In the genomic region with DNA sequence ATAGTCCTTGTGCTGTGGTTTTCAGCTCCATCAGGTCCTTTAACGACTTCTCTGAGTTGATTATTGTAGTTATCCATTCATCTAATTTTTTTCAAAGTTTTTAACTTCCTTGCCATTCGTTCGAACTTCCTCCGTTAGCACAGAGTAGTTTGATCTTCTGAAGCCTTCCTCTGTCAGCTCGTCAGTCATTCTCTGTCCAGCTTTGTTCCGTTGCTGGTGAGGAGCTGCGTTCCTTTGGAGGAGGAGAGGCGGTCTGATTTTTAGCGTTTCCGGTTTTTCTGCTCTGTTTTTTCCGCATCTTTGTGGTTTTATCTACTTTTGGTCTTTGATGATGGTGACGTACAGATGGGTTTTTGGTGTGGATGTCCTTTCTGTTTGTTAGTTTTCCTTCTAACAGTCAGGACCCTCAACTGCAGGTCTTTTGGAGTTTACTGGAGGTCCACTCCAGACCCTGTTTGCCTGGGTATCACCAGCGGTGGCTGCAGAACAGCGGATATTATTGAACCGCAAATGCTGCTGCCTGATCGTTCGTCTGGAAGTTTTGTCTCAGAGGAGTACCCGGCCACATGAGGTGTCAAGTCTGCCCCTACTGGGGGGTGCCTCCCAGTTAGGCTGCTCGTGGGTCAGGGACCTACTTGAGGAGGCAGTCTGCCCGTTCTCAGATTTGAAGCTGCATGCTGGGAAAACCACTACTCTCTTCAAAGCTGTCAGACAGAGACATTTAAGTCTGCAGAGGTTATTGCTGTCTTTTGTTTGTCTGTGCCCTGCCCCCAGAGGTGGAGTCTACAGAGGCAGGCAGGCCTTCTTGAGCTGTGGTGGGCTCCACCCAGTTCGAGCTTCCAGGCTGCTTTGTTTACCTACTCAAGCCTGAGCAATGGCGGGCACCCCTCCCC, we compare ENCODE assay signal across 7 cellular contexts.
DNase-seq lines count a peak whose midpoint lies in the region; ATAC-seq and TF ChIP-seq lines count a peak whose summit lies in the region.
"Not testable (repeated sequence)": the region's sequence is repeated elsewhere in the genome, so short reads cannot be mapped to it uniquely, and the experiment has no call there.

No MANE protein-coding gene starts in this region.

- H3K36me3 Mint-ChIP-seq in CD8-positive, alpha-beta T cell = peaks cover 87% of the 10 kb centered on the region
- H3K36me3 Mint-ChIP-seq in activated CD4-positive, alpha-beta memory T cell treated with anti-CD3 and anti-CD28 coated beads for 36 hours = peaks cover 46% of the 10 kb centered on the region
- peaks cover 47% of the 10 kb centered on the region for H3K36me3 Mint-ChIP-seq in activated T-helper 1 cell treated with anti-CD3 and anti-CD28 coated beads, Interleukin-12 subunit alpha, Interleukin-12 subunit beta, Interleukin-2, Interleukin-4 antibody, amounts not matched to agents 30 ng/mL and 10 ng/mL and 1 ng/mL, durations not matched to agents 14 hours and 24 hours and 36 hours (ENCODE audit: low read depth)
- H3K36me3 Mint-ChIP-seq in activated naive CD4-positive, alpha-beta T cell treated with anti-CD3 and anti-CD28 coated beads, Interleukin-2, amount 50 U/mL, for 24 hours = peaks cover 46% of the 10 kb centered on the region
- not testable (repeated sequence) for H3K36me3 Mint-ChIP-seq in natural killer cell

- H3K27me3 Mint-ChIP-seq in CD8-positive, alpha-beta T cell (ENCODE audit: low read depth); activated CD4-positive, alpha-beta memory T cell treated with anti-CD3 and anti-CD28 coated beads for 36 hours; activated T-helper 1 cell treated with anti-CD3 and anti-CD28 coated beads, Interleukin-12 subunit alpha, Interleukin-12 subunit beta, Interleukin-2, Interleukin-4 antibody, amounts not matched to agents 30 ng/mL and 10 ng/mL and 1 ng/mL, durations not matched to agents 14 hours and 24 hours and 36 hours (ENCODE audit: insufficient read depth); activated naive CD4-positive, alpha-beta T cell treated with anti-CD3 and anti-CD28 coated beads, Interleukin-2, amount 50 U/mL, for 24 hours; natural killer cell (ENCODE audit: low read depth in 2 of 2): not testable (repeated sequence)

- peaks cover 86% of the 10 kb centered on the region for H3K4me1 Mint-ChIP-seq in CD8-positive, alpha-beta T cell (ENCODE audit: low read depth)
- H3K4me1 Mint-ChIP-seq in activated CD4-positive, alpha-beta memory T cell treated with anti-CD3 and anti-CD28 coated beads for 36 hours (ENCODE audit: low read depth) = peaks cover 85% of the 10 kb centered on the region
- H3K4me1 Mint-ChIP-seq in activated T-helper 1 cell treated with anti-CD3 and anti-CD28 coated beads, Interleukin-12 subunit alpha, Interleukin-12 subunit beta, Interleukin-2, Interleukin-4 antibody, amounts not matched to agents 30 ng/mL and 10 ng/mL and 1 ng/mL, durations not matched to agents 14 hours and 24 hours and 36 hours (ENCODE audit: low read depth) = peaks cover 64% of the 10 kb centered on the region
- H3K4me1 Mint-ChIP-seq in activated naive CD4-positive, alpha-beta T cell treated with anti-CD3 and anti-CD28 coated beads, Interleukin-2, amount 50 U/mL, for 24 hours = peaks cover 92% of the 10 kb centered on the region
- H3K4me1 Mint-ChIP-seq in natural killer cell = peaks cover 74 to 90% of the 10 kb centered on the region in 2 donors

- not testable (repeated sequence) for H3K36me3 ChIP-seq in CD8-positive, alpha-beta T cell (ENCODE audit: insufficient read depth, low read length)
- peaks cover 10% of the 10 kb centered on the region for H3K36me3 ChIP-seq in effector memory CD4-positive, alpha-beta T cell (ENCODE audit: control insufficient read depth, insufficient read depth, low read length)

- not testable (repeated sequence) for H3K4me3 ChIP-seq in CD8-positive, alpha-beta T cell (ENCODE audit: low read depth, low read length); effector memory CD4-positive, alpha-beta T cell (ENCODE audit: insufficient read depth, low read depth, low read length, poor library complexity, severe bottlenecking)

- H3K4me1 ChIP-seq in CD8-positive, alpha-beta T cell (ENCODE audit: insufficient read depth, low read length) = peaks cover 39% of the 10 kb centered on the region
- peaks cover 11% of the 10 kb centered on the region for H3K4me1 ChIP-seq in effector memory CD4-positive, alpha-beta T cell (ENCODE audit: control insufficient read depth, insufficient read depth, low read length, poor library complexity, severe bottlenecking)

- H3K9me3 Mint-ChIP-seq in CD8-positive, alpha-beta T cell; activated T-helper 1 cell treated with anti-CD3 and anti-CD28 coated beads, Interleukin-12 subunit alpha, Interleukin-12 subunit beta, Interleukin-2, Interleukin-4 antibody, amounts not matched to agents 30 ng/mL and 10 ng/mL and 1 ng/mL, durations not matched to agents 14 hours and 24 hours and 36 hours; activated naive CD4-positive, alpha-beta T cell treated with anti-CD3 and anti-CD28 coated beads, Interleukin-2, amount 50 U/mL, for 24 hours; natural killer cell: not testable (repeated sequence)
- peaks cover 15% of the 10 kb centered on the region for H3K9me3 Mint-ChIP-seq in activated CD4-positive, alpha-beta memory T cell treated with anti-CD3 and anti-CD28 coated beads for 36 hours

- peak in 3 of 7 experiments; percentile 12 to 48 (median 40) for DNase-seq in CD8-positive, alpha-beta T cell
- peak in 3 of 5 experiments; percentile 36 to 64 (median 57) for DNase-seq in T-helper 2 cell
- DNase-seq in activated CD4-positive, alpha-beta memory T cell treated with anti-CD3 and anti-CD28 coated beads for 36 hours = peak; percentile 51
- not testable (repeated sequence) for DNase-seq in activated T-helper 1 cell treated with anti-CD3 and anti-CD28 coated beads, Interleukin-12 subunit alpha, Interleukin-12 subunit beta, Interleukin-2, Interleukin-4 antibody, amounts not matched to agents 30 ng/mL and 10 ng/mL and 1 ng/mL, durations not matched to agents 14 hours and 24 hours and 36 hours (ENCODE audit: low spot score); natural killer cell
- peak; percentile 45 to 57 (median 53) for DNase-seq in effector memory CD4-positive, alpha-beta T cell

- intact Hi-C loops in CD8-positive, alpha-beta T cell (cut with DNase I, micrococcal nuclease); activated T-helper 1 cell treated with anti-CD3 and anti-CD28 coated beads, Interleukin-12 subunit alpha, Interleukin-12 subunit beta, Interleukin-2, Interleukin-4 antibody, amounts not matched to agents 30 ng/mL and 10 ng/mL and 1 ng/mL, durations not matched to agents 14 hours and 24 hours and 36 hours (cut with micrococcal nuclease); natural killer cell (cut with micrococcal nuclease): not testable (repeated sequence)
- intact Hi-C loops in activated CD4-positive, alpha-beta memory T cell treated with anti-CD3 and anti-CD28 coated beads for 36 hours (cut with micrococcal nuclease) = loop anchor here (2.0 kb wide), 1 partner anchor 42 kb away; no protein-coding TSS in a partner anchor

- peak overlapping the region; percentile 60 for H3K27ac Mint-ChIP-seq in CD8-positive, alpha-beta T cell
- peak overlapping the region; percentile 85 for H3K27ac Mint-ChIP-seq in activated CD4-positive, alpha-beta memory T cell treated with anti-CD3 and anti-CD28 coated beads for 36 hours
- peak overlapping the region; percentile 81 for H3K27ac Mint-ChIP-seq in activated T-helper 1 cell treated with anti-CD3 and anti-CD28 coated beads, Interleukin-12 subunit alpha, Interleukin-12 subunit beta, Interleukin-2, Interleukin-4 antibody, amounts not matched to agents 30 ng/mL and 10 ng/mL and 1 ng/mL, durations not matched to agents 14 hours and 24 hours and 36 hours
- peak overlapping the region; percentile 30 for H3K27ac Mint-ChIP-seq in activated naive CD4-positive, alpha-beta T cell treated with anti-CD3 and anti-CD28 coated beads, Interleukin-2, amount 50 U/mL, for 24 hours
- peak overlapping the region; percentile 66 to 78 for H3K27ac Mint-ChIP-seq in natural killer cell

- POLR2A ChIA-PET in CD8-positive, alpha-beta T cell (lab: Charles Lee) = interaction anchor here (0.8 to 0.9 kb wide), 2 partner anchors 44 to 70 kb away, joined by 3 read pairs; no protein-coding TSS in a partner anchor
- POLR2A ChIA-PET in activated CD4-positive, alpha-beta memory T cell treated with anti-CD3 and anti-CD28 coated beads for 36 hours (lab: Charles Lee) = not testable (repeated sequence)

- CTCF ChIA-PET in CD8-positive, alpha-beta T cell (lab: Charles Lee) = not testable (repeated sequence)
- CTCF ChIA-PET in activated CD4-positive, alpha-beta memory T cell treated with anti-CD3 and anti-CD28 coated beads for 36 hours (lab: Charles Lee) = interaction anchor here (1.1 kb wide), 1 partner anchor 12 kb away, joined by 3 read pairs; no protein-coding TSS in a partner anchor

- not testable (repeated sequence) for H3K9me3 ChIP-seq in CD8-positive, alpha-beta T cell (ENCODE audit: low read length); effector memory CD4-positive, alpha-beta T cell (ENCODE audit: control insufficient read depth, low read length)

- not testable (repeated sequence) for H3K27me3 ChIP-seq in CD8-positive, alpha-beta T cell (ENCODE audit: insufficient read depth, low read length); effector memory CD4-positive, alpha-beta T cell (replicated peaks; ENCODE audit: control insufficient read depth, insufficient read depth, low read length, poor library complexity, severe bottlenecking)

- H3K27ac ChIP-seq in CD8-positive, alpha-beta T cell (ENCODE audit: low read depth, low read length) = not testable (repeated sequence)
- peak overlapping the region; percentile 37 for H3K27ac ChIP-seq in effector memory CD4-positive, alpha-beta T cell (ENCODE audit: insufficient read depth, low read length, poor library complexity, severe bottlenecking)

- not testable (repeated sequence) for ATAC-seq in CD8-positive, alpha-beta T cell; natural killer cell

- not testable (repeated sequence) for TF ChIP-seq CTCF in CD8-positive, alpha-beta T cell (IDR thresholded peaks at IDR 0.05); natural killer cell (IDR thresholded peaks at IDR 0.05)

- H3K4me3 Mint-ChIP-seq in CD8-positive, alpha-beta T cell = peak overlapping the region; percentile 18
- peak overlapping the region; percentile 73 for H3K4me3 Mint-ChIP-seq in activated CD4-positive, alpha-beta memory T cell treated with anti-CD3 and anti-CD28 coated beads for 36 hours
- peak overlapping the region; percentile 69 for H3K4me3 Mint-ChIP-seq in activated T-helper 1 cell treated with anti-CD3 and anti-CD28 coated beads, Interleukin-12 subunit alpha, Interleukin-12 subunit beta, Interleukin-2, Interleukin-4 antibody, amounts not matched to agents 30 ng/mL and 10 ng/mL and 1 ng/mL, durations not matched to agents 14 hours and 24 hours and 36 hours
- H3K4me3 Mint-ChIP-seq in activated naive CD4-positive, alpha-beta T cell treated with anti-CD3 and anti-CD28 coated beads, Interleukin-2, amount 50 U/mL, for 24 hours = peak overlapping the region; percentile 41
- H3K4me3 Mint-ChIP-seq in natural killer cell = peak overlapping the region; percentile 35

Comparison
In these comparisons a context has a peak if more than half of its experiments do, and no peak if none do; other contexts are left out.
1. H3K27ac Mint-ChIP-seq: peak in every context shown above with its lines; median percentile 85 in activated CD4-positive, alpha-beta memory T cell treated with anti-CD3 and anti-CD28 coated beads for 36 hours; 81 in activated T-helper 1 cell treated with anti-CD3 and anti-CD28 coated beads, Interleukin-12 subunit alpha, Interleukin-12 subunit beta, Interleukin-2, Interleukin-4 antibody, amounts not matched to agents 30 ng/mL and 10 ng/mL and 1 ng/mL, durations not matched to agents 14 hours and 24 hours and 36 hours; 72 in natural killer cell; 60 in CD8-positive, alpha-beta T cell; 30 in activated naive CD4-positive, alpha-beta T cell treated with anti-CD3 and anti-CD28 coated beads, Interleukin-2, amount 50 U/mL, for 24 hours.
2. H3K4me3 Mint-ChIP-seq: peak in every context shown above with its lines; median percentile 73 in activated CD4-positive, alpha-beta memory T cell treated with anti-CD3 and anti-CD28 coated beads for 36 hours; 69 in activated T-helper 1 cell treated with anti-CD3 and anti-CD28 coated beads, Interleukin-12 subunit alpha, Interleukin-12 subunit beta, Interleukin-2, Interleukin-4 antibody, amounts not matched to agents 30 ng/mL and 10 ng/mL and 1 ng/mL, durations not matched to agents 14 hours and 24 hours and 36 hours; 41 in activated naive CD4-positive, alpha-beta T cell treated with anti-CD3 and anti-CD28 coated beads, Interleukin-2, amount 50 U/mL, for 24 hours; 35 in natural killer cell; 18 in CD8-positive, alpha-beta T cell.